Comparison of ENCODE assay signal across 1 cellular context in genomic region chr13:43095771-43096719, GRCh38.
TF ChIP-seq lines count a peak whose summit lies in the region.

No MANE protein-coding gene starts in this region.

TF ChIP-seq in SK-N-SH, 30 proteins besides CTCF, POLR2A, EP300 and RAD21 (continued from another document):
- no peak for TF ChIP-seq REST (IDR thresholded peaks at IDR 0.05; ENCODE audit: low read depth, low read length)
